22 cellular contexts compared by ENCODE assay signal in genomic region chr7:42115795-42116194, GRCh38.
A peak's percentile ranks its signal among the peaks of the same experiment; 100 is the strongest.
DNase-seq lines count a peak whose midpoint lies in the region; ATAC-seq, FAIRE-seq and TF ChIP-seq lines count a peak whose summit lies in the region.
"Had no signal": no experiment of that assay in that cellular context is flagged by ENCODE, and none has a peak within 500 bp of the region (broad histone marks: within the 10 kb centered on the region; RNA-seq: fewer than 3 reads in every experiment).

No MANE protein-coding gene starts in this region.

- peak; percentile 7 for FAIRE-seq in H1 (lab: Jason Lieb, UNC)
- FAIRE-seq: A549, GM12891 had no signal

- peaks cover 57% of the 10 kb centered on the region for H3K36me3 Mint-ChIP-seq in neural progenitor cell
- H3K36me3 Mint-ChIP-seq in stimulated activated naive B cell treated with anti-CD40 and anti-IgM and Interleukin-4, amounts not matched to agents 10 μg/mL and 1 μg/mL and 100 μg/mL, for 72 hours, result peaks cover 0 to 1% of the 10 kb centered on the region in 2 donors

- H2BK12ac ChIP-seq in H1 (ENCODE audit: low read depth, low read length), result no peak overlapping the region

- H2BK5ac ChIP-seq in H1 (ENCODE audit: low read depth, low read length), result no peak overlapping the region

- no peak overlapping the region for H2BK20ac ChIP-seq in H1 (ENCODE audit: low read length)

- no peak overlapping the region for H4K91ac ChIP-seq in H1 (replicated peaks; ENCODE audit: insufficient read length, low read length)

- H3K27ac Mint-ChIP-seq in neural progenitor cell, result peak overlapping the region; percentile 33
- no peak overlapping the region for H3K27ac Mint-ChIP-seq in stimulated activated naive B cell treated with anti-CD40 and anti-IgM and Interleukin-4, amounts not matched to agents 10 μg/mL and 1 μg/mL and 100 μg/mL, for 72 hours
- H3K27ac Mint-ChIP-seq: CD4-positive, alpha-beta T cell had no signal

- H4K5ac ChIP-seq in H1 (ENCODE audit: insufficient read length, low read depth, low read length), result no peak overlapping the region

- no peak overlapping the region for H3K4me3 Mint-ChIP-seq in neural progenitor cell
- no peak overlapping the region for H3K4me3 Mint-ChIP-seq in stimulated activated naive B cell treated with anti-CD40 and anti-IgM and Interleukin-4, amounts not matched to agents 10 μg/mL and 1 μg/mL and 100 μg/mL, for 72 hours
- H3K4me3 Mint-ChIP-seq: CD4-positive, alpha-beta T cell had no signal

- H3K9me3 Mint-ChIP-seq in neural progenitor cell, result no peaks in the 10 kb centered on the region
- H3K9me3 Mint-ChIP-seq in stimulated activated naive B cell treated with anti-CD40 and anti-IgM and Interleukin-4, amounts not matched to agents 10 μg/mL and 1 μg/mL and 100 μg/mL, for 72 hours, result no peaks in the 10 kb centered on the region
- H3K9me3 Mint-ChIP-seq: CD4-positive, alpha-beta T cell had no signal

- H3K23ac ChIP-seq in H1 (ENCODE audit: insufficient read length), result no peak overlapping the region

- H3K4me1 Mint-ChIP-seq in neural progenitor cell, result peaks cover 56% of the 10 kb centered on the region
- H3K4me1 Mint-ChIP-seq in stimulated activated naive B cell treated with anti-CD40 and anti-IgM and Interleukin-4, amounts not matched to agents 10 μg/mL and 1 μg/mL and 100 μg/mL, for 72 hours, result no peaks in the 10 kb centered on the region

- H3K4me1 ChIP-seq in PC-3 (ENCODE audit: insufficient read depth, low read length), result no peaks in the 10 kb centered on the region; the same call in 1 of the 2 replicates
- peaks cover 0 to 4% (median under 1%) of the 10 kb centered on the region in 4 experiments; a peak in 1 of 7 replicates for H3K4me1 ChIP-seq in H1 (replicated peaks in 1 of 4; ENCODE audit: control insufficient read depth in 3 of 4, insufficient read depth in 4 of 4, low read length in 3 of 4)
- H3K4me1 ChIP-seq in neural progenitor cell, result peaks cover 17% of the 10 kb centered on the region
- H3K4me1 ChIP-seq in tibial nerve, result peaks cover 0 to 3% (median 0%) of the 10 kb centered on the region in 4 donors
- H3K4me1 ChIP-seq in mammary epithelial cell (ENCODE audit: insufficient read depth, low read length), result no peaks in the 10 kb centered on the region
- H3K4me1 ChIP-seq: A549; BLaER1 treated with 17β-estradiol and CSF1 and Interleukin-3, amounts not matched to agents 10 nM and 100 nM had no signal

- no peaks in the 10 kb centered on the region for H3F3A ChIP-seq in PC-3 (ENCODE audit: low read length, unreplicated experiment)
- no peaks in the 10 kb centered on the region for H3F3A ChIP-seq in neural progenitor cell (ENCODE audit: low read depth)

- H3K9ac ChIP-seq in PC-3 (ENCODE audit: low read length) (no peak overlapping the region), H1 (replicated peaks in 1 of 4; ENCODE audit: extremely low read depth in 1 of 4, low read depth in 3 of 4, low read length in 3 of 4) (no peak overlapping the region), neural progenitor cell (no peak overlapping the region), mammary epithelial cell (ENCODE audit: insufficient read depth, low read length) (no peak overlapping the region)
- H3K9ac ChIP-seq: BLaER1 treated with 17β-estradiol and CSF1 and Interleukin-3, amounts not matched to agents 10 nM and 100 nM; SK-N-SH had no signal

- no peak overlapping the region for H3K4me3 ChIP-seq in PC-3 (ENCODE audit: low read length)
- no peak overlapping the region for H3K4me3 ChIP-seq in H1 (ENCODE audit: extremely low read depth in 1 of 4, insufficient read depth in 2 of 4, low read depth in 3 of 4, low read length in 4 of 4)
- H3K4me3 ChIP-seq in neural progenitor cell, result no peak overlapping the region
- no peak overlapping the region for H3K4me3 ChIP-seq in tibial nerve
- no peak overlapping the region for H3K4me3 ChIP-seq in mammary epithelial cell (replicated peaks in 1 of 3; ENCODE audit: insufficient read depth in 1 of 3, low read depth in 2 of 3, low read length in 3 of 3)
- H3K4me3 ChIP-seq: A549; BLaER1 treated with 17β-estradiol and CSF1 and Interleukin-3, amounts not matched to agents 10 nM and 100 nM had no signal

- CTCF ChIA-PET in PC-3 (lab: Charles Lee) (no interaction called here), H1 (lab: Charles Lee; ENCODE audit: partially characterized antibody) (interaction anchor here (0.8 to 3.1 kb wide), 3 partner anchors 17 to 164 kb away, joined by 3 to 14 read pairs (median 4); no protein-coding TSS in a partner anchor), mammary epithelial cell (lab: Charles Lee; ENCODE audit: low non-redundant PET) (interaction anchor here (0.7 kb wide), 2 partner anchors 111 to 117 kb away, joined by 4 to 14 read pairs; no protein-coding TSS in a partner anchor)

- peaks cover 5% of the 10 kb centered on the region for H3K27me3 Mint-ChIP-seq in neural progenitor cell (ENCODE audit: insufficient read depth, low read depth)
- H3K27me3 Mint-ChIP-seq in stimulated activated naive B cell treated with anti-CD40 and anti-IgM and Interleukin-4, amounts not matched to agents 10 μg/mL and 1 μg/mL and 100 μg/mL, for 72 hours, result peaks cover 6% of the 10 kb centered on the region in 2 donors

- in situ Hi-C loops in mammary epithelial cell (cut with MboI; ENCODE audit: low sequenced_read_pairs in 2 of 2), result no loop called here

- H2AFZ ChIP-seq in PC-3 (ENCODE audit: low read length), result no peak overlapping the region
- H2AFZ ChIP-seq in H1 (ENCODE audit: low read length), result no peak overlapping the region
- no peak overlapping the region for H2AFZ ChIP-seq in neural progenitor cell (replicated peaks)
- no peak overlapping the region for H2AFZ ChIP-seq in mammary epithelial cell (ENCODE audit: low read depth, low read length)

- H3K27ac ChIP-seq in PC-3 (ENCODE audit: low read length), result no peak overlapping the region
- no peak overlapping the region for H3K27ac ChIP-seq in H1 (ENCODE audit: low read depth, low read length)
- H3K27ac ChIP-seq in neural progenitor cell, result no peak overlapping the region
- H3K27ac ChIP-seq in tibial nerve, result no peak overlapping the region
- no peak overlapping the region for H3K27ac ChIP-seq in mammary epithelial cell (ENCODE audit: insufficient read depth, low read depth, low read length)
- H3K27ac ChIP-seq: A549; BLaER1 treated with 17β-estradiol and CSF1 and Interleukin-3, amounts not matched to agents 10 nM and 100 nM had no signal

- DNase-seq in PC-3 (no peak), H1 (ENCODE audit: low read depth in 1 of 2, low spot score in 2 of 2) (no peak), neural progenitor cell (ENCODE audit: low spot score) (no peak), tibial nerve (ENCODE audit: low spot score in 2 of 2) (no peak), mammary epithelial cell (no peak)
- no peak for DNase-seq in stimulated activated naive B cell treated with anti-CD40 and anti-IgM and Interleukin-4, amounts not matched to agents 10 μg/mL and 1 μg/mL and 100 μg/mL, for 72 hours
- DNase-seq in activated CD8-positive, alpha-beta memory T cell treated with anti-CD3 and anti-CD28 coated beads for 24 hours, result no peak
- DNase-seq: AML-193; CD4-positive, alpha-beta T cell; DMS53; Karpas-422; NCI-H1092; NCI-H1417 treated with DMSO at 0.1 percent for 48 hours; NCI-H1694 treated with DMSO at 0.1 percent for 48 hours; NCI-H2081; NCI-H2227 treated with DMSO at 0.1 percent for 48 hours; NCI-H526 treated with DMSO at 0.1 percent for 48 hours; OCI-M1; SK-N-SH had no signal

- dilution Hi-C loops in mammary epithelial cell (cut with HindIII; ENCODE audit: low sequenced_read_pairs), result loop anchor here (5.0 kb wide), 1 partner anchor 77 kb away; no protein-coding TSS in a partner anchor

- no peaks in the 10 kb centered on the region for H3K9me2 ChIP-seq in PC-3 (replicated peaks; ENCODE audit: low read length)
- H3K9me2 ChIP-seq: SK-N-SH had no signal

- H3K4me2 ChIP-seq in PC-3 (ENCODE audit: low read length), result no peak overlapping the region
- no peak overlapping the region for H3K4me2 ChIP-seq in H1 (ENCODE audit: insufficient read depth in 1 of 2, low read depth in 2 of 2, low read length in 2 of 2)
- H3K4me2 ChIP-seq in neural progenitor cell, result no peak overlapping the region
- no peak overlapping the region for H3K4me2 ChIP-seq in mammary epithelial cell (ENCODE audit: insufficient read depth, low read depth, low read length)
- H3K4me2 ChIP-seq: A549; BLaER1 treated with 17β-estradiol and CSF1 and Interleukin-3, amounts not matched to agents 10 nM and 100 nM; SK-N-SH had no signal

- intact Hi-C loops in PC-3 (cut with micrococcal nuclease), result no loop called here
- intact Hi-C loops in mammary epithelial cell (cut with micrococcal nuclease), result loop anchor here (10.0 kb wide), 1 partner anchor 459 kb away; no protein-coding TSS in a partner anchor

- H3K9me3 ChIP-seq in PC-3 (ENCODE audit: low read length) (no peaks in the 10 kb centered on the region), H1 (ENCODE audit: insufficient read depth in 2 of 2, low read depth in 1 of 2, low read length in 1 of 2) (no peaks in the 10 kb centered on the region), neural progenitor cell (ENCODE audit: low read depth) (no peaks in the 10 kb centered on the region), tibial nerve (no peaks in the 10 kb centered on the region), mammary epithelial cell (replicated peaks; ENCODE audit: insufficient read depth, low read length) (no peaks in the 10 kb centered on the region)
- H3K9me3 ChIP-seq: A549, SK-N-SH had no signal

- TF ChIP-seq POLR2A in H1 (IDR thresholded peaks at IDR 0.05; ENCODE audit: control extremely low read depth in 1 of 2, low read depth in 2 of 2, low read length in 2 of 2) (no peak), tibial nerve (IDR thresholded peaks at IDR 0.05) (no peak)

- TF ChIP-seq EP300 in H1 (IDR thresholded peaks at IDR 0.05; ENCODE audit: borderline replicate concordance in 1 of 2, low read depth in 2 of 2, low read length in 2 of 2) (no peak), tibial nerve (IDR thresholded peaks at IDR 0.05) (no peak)

- no peaks in the 10 kb centered on the region; the same call in 1 of the 2 replicates for H3K79me1 ChIP-seq in H1 (ENCODE audit: low read depth, low read length)

- no peaks in the 10 kb centered on the region for H3K23me2 ChIP-seq in H1 (ENCODE audit: low read depth, low read length)

- H3K4ac ChIP-seq in H1 (replicated peaks; ENCODE audit: insufficient read length, low read depth, low read length), result no peak overlapping the region

- H2BK120ac ChIP-seq in H1 (replicated peaks; ENCODE audit: low read depth, low read length), result no peak overlapping the region

- TF ChIP-seq CTCF in PC-3 (conservative IDR thresholded peaks at IDR 0.05; ENCODE audit: low read depth, low read length) (0 out of 2 replicates have a peak, but pooled peaks have one; percentile 14), H1 (IDR thresholded peaks at IDR 0.05; ENCODE audit: control extremely low read depth in 1 of 3, insufficient read depth in 1 of 3, low read depth in 1 of 3, low read length in 3 of 3) (peak in 2 of 3 experiments; percentile 15 to 31; a peak in 2 of 4 replicates), neural progenitor cell (IDR thresholded peaks at IDR 0.05) (no peak), tibial nerve (IDR thresholded peaks at IDR 0.05) (no peak), mammary epithelial cell (conservative IDR thresholded peaks at IDR 0.05 in 1 of 2, IDR thresholded peaks at IDR 0.05 in 1 of 2; ENCODE audit: extremely low read depth in 1 of 2, insufficient read depth in 1 of 2, low read depth in 1 of 2, low read length in 2 of 2) (peak in 1 of 2 donors; percentile 15)

- POLR2A ChIA-PET in PC-3 (lab: Charles Lee; ENCODE audit: unreplicated experiment), result interaction anchor here (0.6 kb wide), 1 partner anchor 172 kb away, joined by 11 read pairs; no protein-coding TSS in a partner anchor
- POLR2A ChIA-PET in H1 (lab: Charles Lee; ENCODE audit: partially characterized antibody), result interaction anchor here (0.8 kb wide), 1 partner anchor 112 kb away, joined by 3 read pairs; no protein-coding TSS in a partner anchor

- no peak overlapping the region for H2BK15ac ChIP-seq in H1 (ENCODE audit: low read length)

- ATAC-seq in PC-3, result no peak
- ATAC-seq in stimulated activated naive B cell treated with anti-CD40 and anti-IgM and Interleukin-4, amounts not matched to agents 10 μg/mL and 1 μg/mL and 100 μg/mL, for 72 hours (replicated peaks), result peak; percentile 27 to 52
- ATAC-seq: A549 had no signal

- H2AK5ac ChIP-seq in H1 (ENCODE audit: low read depth, low read length), result no peak overlapping the region

- no peaks in the 10 kb centered on the region for H4K20me1 ChIP-seq in PC-3 (ENCODE audit: low read length)
- peaks cover 1 to 2% of the 10 kb centered on the region in 2 experiments for H4K20me1 ChIP-seq in H1 (replicated peaks in 1 of 2; ENCODE audit: control insufficient read depth in 1 of 2, insufficient read depth in 2 of 2, low read length in 2 of 2)
- peaks cover 98% of the 10 kb centered on the region for H4K20me1 ChIP-seq in neural progenitor cell (ENCODE audit: low read depth)
- no peaks in the 10 kb centered on the region for H4K20me1 ChIP-seq in mammary epithelial cell (ENCODE audit: insufficient read depth, low read length)
- H4K20me1 ChIP-seq: BLaER1 treated with 17β-estradiol and CSF1 and Interleukin-3, amounts not matched to agents 10 nM and 100 nM had no signal

- H3K18ac ChIP-seq in H1 (ENCODE audit: extremely low read depth, low read length), result no peak overlapping the region

- no peak overlapping the region for H3K56ac ChIP-seq in H1 (replicated peaks; ENCODE audit: insufficient read length, low read depth, low read length)

- H4K8ac ChIP-seq in H1 (ENCODE audit: extremely low read depth, insufficient read depth, low read length), result no peak overlapping the region

- H3K79me2 ChIP-seq in PC-3 (ENCODE audit: low read length) (no peaks in the 10 kb centered on the region), H1 (ENCODE audit: control insufficient read depth in 1 of 2, insufficient read depth in 2 of 2, low read length in 2 of 2) (no peaks in the 10 kb centered on the region), neural progenitor cell (ENCODE audit: low read depth) (peaks cover 100% of the 10 kb centered on the region), mammary epithelial cell (ENCODE audit: insufficient read depth, low read length) (peaks cover 14% of the 10 kb centered on the region)

- TF ChIP-seq RAD21 in H1 (IDR thresholded peaks at IDR 0.05 in 1 of 2, conservative IDR thresholded peaks at IDR 0.05 in 1 of 2; ENCODE audit: low read depth in 2 of 2, low read length in 2 of 2), result peak; percentile 31 to 51; a peak in 2 of 4 replicates

- H3K14ac ChIP-seq in H1 (ENCODE audit: insufficient read length), result no peak overlapping the region

- BruUV-seq in PC-3 (replicated peaks; lab: Mats Ljungman, UMichigan) (no TSS peak), mammary epithelial cell (replicated peaks; lab: Mats Ljungman, UMichigan) (no TSS peak)

- 69% methylated on average over 2 of the region's 2 CpGs; no CpG with 5 or more reads in 1 of the 2 experiments for WGBS in H1 (ENCODE audit: extremely low coverage in 1 of 2, insufficient coverage in 1 of 2, insufficient read length in 1 of 2, insufficient replicate concordance in 2 of 2, low coverage in 1 of 2, low lambda C conversion rate in 2 of 2, missing lambda C conversion rate in 1 of 2), 2 experiments
- WGBS in tibial nerve, 2 donors, result 61 to 64% methylated on average over 2 of the region's 2 CpGs
- 42% methylated on average over 2 of the region's 2 CpGs for WGBS in mammary epithelial cell (ENCODE audit: low coverage, missing lambda C conversion rate)

- no peaks in the 10 kb centered on the region for H3K36me3 ChIP-seq in PC-3 (ENCODE audit: low read depth, low read length)
- no peaks in the 10 kb centered on the region for H3K36me3 ChIP-seq in H1 (ENCODE audit: control insufficient read depth in 2 of 4, insufficient read depth in 4 of 4, low read length in 3 of 4)
- no peaks in the 10 kb centered on the region for H3K36me3 ChIP-seq in neural progenitor cell
- no peaks in the 10 kb centered on the region for H3K36me3 ChIP-seq in tibial nerve
- no peaks in the 10 kb centered on the region for H3K36me3 ChIP-seq in mammary epithelial cell (ENCODE audit: insufficient read depth, low read length)

- no peaks in the 10 kb centered on the region for H3K27me3 ChIP-seq in PC-3 (ENCODE audit: low read length)
- no peaks in the 10 kb centered on the region for H3K27me3 ChIP-seq in H1 (replicated peaks in 1 of 4; ENCODE audit: control insufficient read depth in 3 of 4, extremely low read depth in 1 of 4, insufficient read depth in 3 of 4, low read length in 3 of 4)
- no peaks in the 10 kb centered on the region for H3K27me3 ChIP-seq in neural progenitor cell
- H3K27me3 ChIP-seq in tibial nerve, result no peaks in the 10 kb centered on the region
- H3K27me3 ChIP-seq in mammary epithelial cell (ENCODE audit: insufficient read depth, low read length), result no peaks in the 10 kb centered on the region
- H3K27me3 ChIP-seq: BLaER1 treated with 17β-estradiol and CSF1 and Interleukin-3, amounts not matched to agents 10 nM and 100 nM had no signal

Comparison
In these comparisons a context has a peak if more than half of its experiments do, and no peak if none do; other contexts are left out.
1. CTCF ChIP-seq: peak in PC-3 (single experiment) and H1 (2 of 3); none in neural progenitor cell (single experiment) and tibial nerve (0 of 5).